In genomic region chr16:67425581-67425980, GRCh38 we compare ENCODE assay signal across 28 cellular contexts. TPM values are rescaled to one million over a fixed set of nuclear protein-coding genes. Genes with fewer than 3 reads are reported as not detected.
DNase-seq lines count a peak whose midpoint lies in the region; FAIRE-seq and TF ChIP-seq lines count a peak whose summit lies in the region.
"Had no signal": no experiment of that assay in that cellular context is flagged by ENCODE, and none has a peak within 500 bp of the region (broad histone marks: within the 10 kb centered on the region; RNA-seq: fewer than 3 reads in every experiment).

No MANE protein-coding gene starts in this region.

- POLR2A ChIA-PET in endothelial cell of umbilical vein (lab: Charles Lee) = no interaction called here

- no peaks in the 10 kb centered on the region for H4K20me1 ChIP-seq in Karpas-422 (ENCODE audit: insufficient read depth, low read depth, low read length)
- H4K20me1 ChIP-seq in endothelial cell of umbilical vein (replicated peaks; ENCODE audit: control insufficient read depth, extremely low read depth, insufficient read depth, low read length) = no peaks in the 10 kb centered on the region

- DNase-seq in Karpas-422 (no peak), endothelial cell of umbilical vein (ENCODE audit: low read depth, low spot score) (no peak), thyroid gland (no peak), breast epithelium (ENCODE audit: low spot score in 2 of 2) (no peak), amniotic stem cell (lab: John Stamatoyannopoulos, UW) (no peak)
- DNase-seq: activated CD8-positive, alpha-beta T cell treated with anti-CD3 and anti-CD28 coated beads for 36 hours; activated naive CD4-positive, alpha-beta T cell treated with anti-CD3 and anti-CD28 coated beads, Interleukin-2, amount 50 U/mL, for 16 hours; brain microvascular endothelial cell; C1 segment of cervical spinal cord; Caco-2; gastrocnemius medialis; GDM1; left colon; MV-4-11; NCI-H1436; NCI-H2081 treated with DMSO at 0.1 percent for 48 hours; NCI-H2227 treated with DMSO at 0.1 percent for 48 hours; NCI-H748 treated with DMSO at 0.1 percent for 48 hours; nephron progenitor cell; pancreas; SIG-M5; SW 1271; transverse colon had no signal

- H3K9me3 ChIP-seq in Karpas-422 (ENCODE audit: low read length) (no peaks in the 10 kb centered on the region), endothelial cell of umbilical vein (replicated peaks; ENCODE audit: control insufficient read depth, insufficient read depth, low read length) (no peaks in the 10 kb centered on the region), thyroid gland (no peaks in the 10 kb centered on the region), breast epithelium (no peaks in the 10 kb centered on the region)
- H3K9me3 ChIP-seq: Caco-2, gastrocnemius medialis, pancreas, transverse colon had no signal

- WGBS in thyroid gland, 2 donors = 77 to 84% methylated on average over 4 of the region's 4 CpGs

- H3K4me2 ChIP-seq in Karpas-422 (ENCODE audit: low read depth, low read length, poor library complexity, severe bottlenecking) (peak overlapping the region; percentile 73), endothelial cell of umbilical vein (ENCODE audit: insufficient read depth, low read length) (no peak overlapping the region)

- no peak overlapping the region for H2AFZ ChIP-seq in Karpas-422 (ENCODE audit: low read length)
- no peak overlapping the region for H2AFZ ChIP-seq in endothelial cell of umbilical vein (ENCODE audit: low read depth, low read length)

- intact Hi-C loops in endothelial cell of umbilical vein (cut with micrococcal nuclease) (no loop called here), thyroid gland (cut with DNase I) (loop anchor here (5.0 kb wide), 1 partner anchor 42 kb away; no protein-coding TSS in a partner anchor), breast epithelium (cut with DNase I; ENCODE audit: low total_unique reads) (no loop called here)

- no peaks in the 10 kb centered on the region for H3K79me2 ChIP-seq in Karpas-422 (ENCODE audit: low read length)
- no peaks in the 10 kb centered on the region for H3K79me2 ChIP-seq in endothelial cell of umbilical vein (ENCODE audit: control insufficient read depth, insufficient read depth, low read length)

- H3K9me2 ChIP-seq in Karpas-422 (replicated peaks; ENCODE audit: insufficient read depth, low read length) = no peaks in the 10 kb centered on the region

- H3K9ac ChIP-seq in Karpas-422 (ENCODE audit: low read length) (no peak overlapping the region), endothelial cell of umbilical vein (replicated peaks; ENCODE audit: extremely low read depth, insufficient read depth, low read length) (no peak overlapping the region)

- BruUV-seq in endothelial cell of umbilical vein (replicated peaks; lab: Mats Ljungman, UMichigan) = no TSS peak

- dilution Hi-C loops in endothelial cell of umbilical vein (cut with MboI; ENCODE audit: extremely low pct_ligation_motif_present, low sequenced_read_pairs) = no loop called here

- H3K4me1 ChIP-seq in Karpas-422 (ENCODE audit: low read length) (peaks cover 22% of the 10 kb centered on the region), endothelial cell of umbilical vein (ENCODE audit: control insufficient read depth, extremely low read depth, insufficient read depth, low read length) (peaks cover 4% of the 10 kb centered on the region), thyroid gland (peaks cover 31 to 59% of the 10 kb centered on the region in 2 donors), breast epithelium (peaks cover 4 to 14% of the 10 kb centered on the region in 2 donors)

- no peak for TF ChIP-seq CTCF in endothelial cell of umbilical vein (IDR thresholded peaks at IDR 0.05; ENCODE audit: extremely low read depth in 1 of 2, insufficient read depth in 1 of 2, low read depth in 1 of 2, low read length in 2 of 2)
- no peak for TF ChIP-seq CTCF in thyroid gland (IDR thresholded peaks at IDR 0.05)
- TF ChIP-seq CTCF in breast epithelium (IDR thresholded peaks at IDR 0.05) = no peak

- H3K9me1 ChIP-seq in endothelial cell of umbilical vein (replicated peaks; ENCODE audit: control insufficient read depth, extremely low read depth, insufficient read depth, low read length) = no peaks in the 10 kb centered on the region

- H3K27ac ChIP-seq in Karpas-422 (ENCODE audit: low read length) (no peak overlapping the region), endothelial cell of umbilical vein (ENCODE audit: insufficient read depth, low read depth, low read length) (no peak overlapping the region), thyroid gland (peak overlapping the region in 2 of 3 donors; percentile 77 to 96), breast epithelium (peak overlapping the region in 1 of 2 donors; percentile 30)
- H3K27ac ChIP-seq: brain microvascular endothelial cell, gastrocnemius medialis, transverse colon had no signal

- no peak for FAIRE-seq in endothelial cell of umbilical vein (lab: Jason Lieb, UNC)
- FAIRE-seq: pancreas had no signal

- H3K4me3 ChIP-seq in Karpas-422 (ENCODE audit: low read length) = no peak overlapping the region
- H3K4me3 ChIP-seq in endothelial cell of umbilical vein (replicated peaks in 1 of 3; ENCODE audit: insufficient read depth in 1 of 3, low read depth in 1 of 3, low read length in 3 of 3) = no peak overlapping the region
- no peak overlapping the region for H3K4me3 ChIP-seq in thyroid gland (replicated peaks in 1 of 3)
- H3K4me3 ChIP-seq in breast epithelium = no peak overlapping the region
- H3K4me3 ChIP-seq: gastrocnemius medialis, pancreas, transverse colon had no signal

- CTCF ChIA-PET in endothelial cell of umbilical vein (lab: Charles Lee) = interaction anchor here (0.9 to 9.0 kb wide), 4 partner anchors 19 to 38 kb away, joined by 3 to 201 read pairs (median 4); no protein-coding TSS in a partner anchor

- H3K36me3 ChIP-seq in Karpas-422 (ENCODE audit: insufficient read depth, low read length) (no peaks in the 10 kb centered on the region), endothelial cell of umbilical vein (ENCODE audit: control insufficient read depth in 2 of 2, extremely low read depth in 1 of 2, insufficient read depth in 2 of 2, low read length in 2 of 2) (no peaks in the 10 kb centered on the region), thyroid gland (no peaks in the 10 kb centered on the region), breast epithelium (no peaks in the 10 kb centered on the region)
- H3K36me3 ChIP-seq: brain microvascular endothelial cell, gastrocnemius medialis, pancreas, transverse colon had no signal

- TF ChIP-seq POLR2A in endothelial cell of umbilical vein (IDR thresholded peaks at IDR 0.05; ENCODE audit: low read depth, low read length) = no peak
- TF ChIP-seq POLR2A in thyroid gland (IDR thresholded peaks at IDR 0.05) = no peak
- no peak for TF ChIP-seq POLR2A in breast epithelium (IDR thresholded peaks at IDR 0.05)

- H3K27me3 ChIP-seq in Karpas-422 (ENCODE audit: low read length) (no peaks in the 10 kb centered on the region), endothelial cell of umbilical vein (ENCODE audit: control insufficient read depth in 2 of 2, insufficient read depth in 2 of 2, low read length in 2 of 2) (peaks cover 36 to 47% of the 10 kb centered on the region in 2 experiments), thyroid gland (no peaks in the 10 kb centered on the region), breast epithelium (no peaks in the 10 kb centered on the region)
- H3K27me3 ChIP-seq: pancreas, transverse colon had no signal

RNA-seq across cellular contexts. Expression of gene HSD11B2, which starts 5.3 kb away (rescaled TPM):
- not detected in 2 replicates for total RNA-seq in Karpas-422 (2014; rRNA removed; shearing (Covaris generic); ENCODE audit: low replicate concordance)
- total RNA-seq in endothelial cell of umbilical vein = not detected in 2 replicates
- polyA plus RNA-seq in endothelial cell of umbilical vein = 0.10 and 0.16 TPM in 2 replicates
- 0.07 and 0.12 TPM in 2 replicates for polyA plus RNA-seq in endothelial cell of umbilical vein (2011; cell fraction: cytosol; rRNA removed)
- 0.07 and 0.18 TPM in 2 replicates for polyA plus RNA-seq in endothelial cell of umbilical vein (2011; cell fraction: nucleus; rRNA removed)
- polyA plus RNA-seq in endothelial cell of umbilical vein (2012) = 0.08 TPM in 1 of 2 replicates, not detected in the other
- 0.19 TPM in 1 of 2 replicates, not detected in the other for polyA minus RNA-seq in endothelial cell of umbilical vein
- polyA minus RNA-seq in endothelial cell of umbilical vein (2011; cell fraction: cytosol; rRNA and poly(A)+ RNA removed) = 1.2 TPM
- not detected in 2 replicates for polyA minus RNA-seq in endothelial cell of umbilical vein (2011; cell fraction: nucleus; rRNA and poly(A)+ RNA removed)
- total RNA-seq in thyroid gland = 10 to 100 TPM in 2 of 4 donors, 1 to 10 TPM in 2; 4.6 to 11.9 (median 9.0) TPM
- total RNA-seq in breast epithelium = 10 to 100 TPM in 2 of 3 donors, under 1 TPM in 1; 0.32 to 66.9 (median 10.2) TPM
- total RNA-seq: lung microvascular endothelial cell had no signal

RNA-seq across cellular contexts. Expression of gene ZDHHC1, which starts 9.3 kb away (rescaled TPM):
- 0.11 TPM in 1 of 2 replicates, not detected in the other for total RNA-seq in Karpas-422 (2014; rRNA removed; shearing (Covaris generic); ENCODE audit: low replicate concordance)
- total RNA-seq in endothelial cell of umbilical vein (12.9 and 14.4 TPM in 2 replicates), thyroid gland (10 to 100 TPM; 33.3 to 63.8 (median 50.9) TPM), breast epithelium (10 to 100 TPM; 17.4 to 20.3 (median 19.3) TPM)
- polyA plus RNA-seq in endothelial cell of umbilical vein = 11.4 and 14.1 TPM in 2 replicates
- 4.3 and 6.4 TPM in 2 replicates for polyA plus RNA-seq in endothelial cell of umbilical vein (2011; cell fraction: cytosol; rRNA removed)
- polyA plus RNA-seq in endothelial cell of umbilical vein (2011; cell fraction: nucleus; rRNA removed) = 16.9 and 20.3 TPM in 2 replicates
- polyA plus RNA-seq in endothelial cell of umbilical vein (2012) = 8.3 and 12.5 TPM in 2 replicates
- polyA minus RNA-seq in endothelial cell of umbilical vein = 6.8 and 12.0 TPM in 2 replicates
- not detected for polyA minus RNA-seq in endothelial cell of umbilical vein (2011; cell fraction: cytosol; rRNA and poly(A)+ RNA removed)
- 9.3 and 11.9 TPM in 2 replicates for polyA minus RNA-seq in endothelial cell of umbilical vein (2011; cell fraction: nucleus; rRNA and poly(A)+ RNA removed)

RNA-seq across cellular contexts. Expression of gene TPPP3, which starts 32.3 kb away (rescaled TPM):
- not detected in 2 replicates for total RNA-seq in Karpas-422 (2014; rRNA removed; shearing (Covaris generic); ENCODE audit: low replicate concordance)
- 1.3 and 2.0 TPM in 2 replicates for total RNA-seq in endothelial cell of umbilical vein
- 0.33 and 0.91 TPM in 2 replicates for polyA plus RNA-seq in endothelial cell of umbilical vein
- 0.77 and 1.0 TPM in 2 replicates for polyA plus RNA-seq in endothelial cell of umbilical vein (2011; cell fraction: cytosol; rRNA removed)
- polyA plus RNA-seq in endothelial cell of umbilical vein (2011; cell fraction: nucleus; rRNA removed) = 0.32 and 0.81 TPM in 2 replicates
- polyA plus RNA-seq in endothelial cell of umbilical vein (2012) = 1.2 and 3.2 TPM in 2 replicates
- not detected in 2 replicates for polyA minus RNA-seq in endothelial cell of umbilical vein
- not detected for polyA minus RNA-seq in endothelial cell of umbilical vein (2011; cell fraction: cytosol; rRNA and poly(A)+ RNA removed)
- 0.24 and 0.29 TPM in 2 replicates for polyA minus RNA-seq in endothelial cell of umbilical vein (2011; cell fraction: nucleus; rRNA and poly(A)+ RNA removed)
- total RNA-seq in thyroid gland = 1 to 10 TPM in 2 of 4 donors, under 1 TPM in 2; 0.54 to 2.3 (median 1.5) TPM
- 1 to 10 TPM; 1.3 to 6.9 (median 3.6) TPM for total RNA-seq in breast epithelium
- total RNA-seq: activated CD8-positive, alpha-beta T cell treated with anti-CD3 and anti-CD28 coated beads for 36 hours; lung microvascular endothelial cell had no signal

RNA-seq across cellular contexts. Expression of gene ATP6V0D1, which starts 55.4 kb away (rescaled TPM):
- total RNA-seq in Karpas-422 (2014; rRNA removed; shearing (Covaris generic); ENCODE audit: low replicate concordance) = 63.8 and 83.4 TPM in 2 replicates
- total RNA-seq in endothelial cell of umbilical vein (77.1 and 82.8 TPM in 2 replicates), thyroid gland (100 to 1,000 TPM; 110 to 238 (median 142) TPM), breast epithelium (100 to 1,000 TPM; 101 to 122 (median 104) TPM)
- 232 and 254 TPM in 2 replicates for polyA plus RNA-seq in endothelial cell of umbilical vein
- polyA plus RNA-seq in endothelial cell of umbilical vein (2011; cell fraction: cytosol; rRNA removed) = 157 and 178 TPM in 2 replicates
- polyA plus RNA-seq in endothelial cell of umbilical vein (2011; cell fraction: nucleus; rRNA removed) = 77.5 and 83.5 TPM in 2 replicates
- polyA plus RNA-seq in endothelial cell of umbilical vein (2012) = 133 and 143 TPM in 2 replicates
- 213 and 277 TPM in 2 replicates for polyA minus RNA-seq in endothelial cell of umbilical vein
- 89.4 TPM for polyA minus RNA-seq in endothelial cell of umbilical vein (2011; cell fraction: cytosol; rRNA and poly(A)+ RNA removed)
- polyA minus RNA-seq in endothelial cell of umbilical vein (2011; cell fraction: nucleus; rRNA and poly(A)+ RNA removed) = 35.4 and 43.4 TPM in 2 replicates

RNA-seq across cellular contexts. Expression of gene AGRP, which starts 57.8 kb away (rescaled TPM):
- total RNA-seq in Karpas-422 (2014; rRNA removed; shearing (Covaris generic); ENCODE audit: low replicate concordance) = not detected in 2 replicates
- not detected in 2 replicates for total RNA-seq in endothelial cell of umbilical vein
- polyA plus RNA-seq in endothelial cell of umbilical vein = not detected in 2 replicates
- polyA plus RNA-seq in endothelial cell of umbilical vein (2011; cell fraction: cytosol; rRNA removed) = not detected in 2 replicates
- not detected in 2 replicates for polyA plus RNA-seq in endothelial cell of umbilical vein (2011; cell fraction: nucleus; rRNA removed)
- polyA plus RNA-seq in endothelial cell of umbilical vein (2012) = not detected in 2 replicates
- polyA minus RNA-seq in endothelial cell of umbilical vein = not detected in 2 replicates
- not detected for polyA minus RNA-seq in endothelial cell of umbilical vein (2011; cell fraction: cytosol; rRNA and poly(A)+ RNA removed)
- polyA minus RNA-seq in endothelial cell of umbilical vein (2011; cell fraction: nucleus; rRNA and poly(A)+ RNA removed) = not detected in 2 replicates
- total RNA-seq in thyroid gland = not detected
- total RNA-seq in breast epithelium = not detected
- total RNA-seq: activated CD8-positive, alpha-beta T cell treated with anti-CD3 and anti-CD28 coated beads for 36 hours; activated T-helper 17 cell treated with anti-CD3 and anti-CD28 coated beads, Interleukin-2, amount 50 U/mL, for 72 hours; Caco-2; cerebellum; gastrocnemius medialis; left colon; lung microvascular endothelial cell; pancreas; renal cortical epithelial cell; skeletal muscle tissue; transverse colon had no signal

Comparison
In these comparisons a context has a peak if more than half of its experiments do, and no peak if none do; other contexts are left out.
1. H3K27ac ChIP-seq: peak in thyroid gland (2 of 3); none in Karpas-422 (single experiment) and endothelial cell of umbilical vein (single experiment).
2. RNA of gene ZDHHC1, which starts 9.3 kb away (total RNA-seq): 33.3 to 63.8 TPM in thyroid gland, 17.4 to 20.3 TPM in breast epithelium and 12.9 to 14.4 TPM in endothelial cell of umbilical vein; 0.11 TPM in Karpas-422; every median in the first group is over 10 times any median in the second.